ENCODE assay signal across 7 cellular contexts in genomic region chr1:80801691-80802090, GRCh38.
"Had no signal": no experiment of that assay in that cellular context is flagged by ENCODE, and none has a peak within 500 bp of the region (broad histone marks: within the 10 kb centered on the region; RNA-seq: fewer than 3 reads in every experiment).

No MANE protein-coding gene starts in this region.

- DNase-seq: Karpas-422, KBM-7, KG1 had no signal

- ATAC-seq: HepG2, K562 had no signal

- H3K4me2 ChIP-seq: KMS-11 had no signal

- H3K4me3 ChIP-seq: K562 had no signal

- H3K27ac ChIP-seq: HL-60, KMS-11 had no signal

- H3K9ac ChIP-seq: KMS-11 had no signal
